ENCODE assay signal across 1 cellular context in the genomic region with DNA sequence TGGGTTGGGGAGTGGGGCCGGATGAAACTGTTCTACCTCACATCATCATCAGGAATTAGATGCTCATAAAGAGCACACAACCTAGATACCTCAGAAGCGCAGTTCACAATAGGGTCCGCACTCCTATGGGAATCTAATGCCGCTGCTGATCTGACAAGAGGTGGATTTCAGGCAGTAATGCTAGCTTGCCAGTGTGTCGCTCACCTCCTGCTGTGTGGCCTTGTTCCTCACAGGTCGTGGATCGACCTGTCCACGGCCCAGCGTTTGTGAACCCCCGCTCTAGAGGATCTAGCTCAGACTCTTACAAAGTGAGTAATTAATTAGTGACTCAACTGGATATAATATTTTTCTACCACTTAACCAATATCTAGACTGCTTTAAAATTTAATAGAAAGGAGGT.
TF ChIP-seq lines count a peak whose summit lies in the region.

No MANE protein-coding gene starts in this region.

TF ChIP-seq in GM12878, 131 proteins besides CTCF, POLR2A, EP300 and RAD21:
- TF ChIP-seq RFX5 (IDR thresholded peaks at IDR 0.05; ENCODE audit: low read depth, low read length): no peak
- TF ChIP-seq NBN (IDR thresholded peaks at IDR 0.05): no peak
- no peak for TF ChIP-seq EGR1 (IDR thresholded peaks at IDR 0.05; ENCODE audit: borderline replicate concordance in 1 of 2, low read depth in 2 of 2, low read length in 2 of 2)
- no peak for TF ChIP-seq MEF2B (IDR thresholded peaks at IDR 0.05; ENCODE audit: partially characterized antibody, poor library complexity, severe bottlenecking)
- TF ChIP-seq POLR2AphosphoS5 (IDR thresholded peaks at IDR 0.05; ENCODE audit: low read length): 0 out of 2 replicates have a peak, but pooled peaks have one; percentile 26
